8 cellular contexts compared by ENCODE assay signal in genomic region chr1:109391626-109392025, GRCh38. TPM values are rescaled to one million over a fixed set of nuclear protein-coding genes. Genes with fewer than 3 reads are reported as not detected.
DNase-seq lines count a peak whose midpoint lies in the region; ATAC-seq and TF ChIP-seq lines count a peak whose summit lies in the region.

No MANE protein-coding gene starts in this region.

- peak overlapping the region; percentile 82 to 87 for H3K27ac ChIP-seq in tibial artery
- H3K27ac ChIP-seq in CD4-positive, alpha-beta T cell (ENCODE audit: low read depth, low read length) = no peak overlapping the region

- H3K9me3 ChIP-seq in endocrine pancreas (ENCODE audit: control insufficient read depth, low read length) (no peaks in the 10 kb centered on the region), tibial artery (no peaks in the 10 kb centered on the region)
- H3K9me3 ChIP-seq in CD4-positive, alpha-beta T cell (ENCODE audit: control insufficient read depth, low read length) = no peaks in the 10 kb centered on the region

- TF ChIP-seq CTCF in tibial artery (IDR thresholded peaks at IDR 0.05) = no peak
- no peak for TF ChIP-seq CTCF in CD4-positive, alpha-beta T cell (IDR thresholded peaks at IDR 0.05)

- H3K27ac Mint-ChIP-seq in CD4-positive, alpha-beta T cell = no peak overlapping the region

- peaks cover 5% of the 10 kb centered on the region for H3K4me1 Mint-ChIP-seq in CD4-positive, alpha-beta T cell (ENCODE audit: low read depth)

- H3K36me3 ChIP-seq in endocrine pancreas (ENCODE audit: control insufficient read depth, insufficient read depth, low read length) (no peaks in the 10 kb centered on the region), tibial artery (no peaks in the 10 kb centered on the region)

- POLR2A ChIA-PET in CD4-positive, alpha-beta T cell (lab: Charles Lee) = no interaction called here

- peaks cover 71% of the 10 kb centered on the region for H3K27me3 Mint-ChIP-seq in CD4-positive, alpha-beta T cell

- H3K9ac ChIP-seq in endocrine pancreas (ENCODE audit: control insufficient read depth, insufficient read depth, low read length) = no peak overlapping the region

- peak; percentile 44 for DNase-seq in SIG-M5 treated with dmso at 0.1 percent for 504 hours (lab: John Stamatoyannopoulos, UW; ENCODE audit: unreplicated experiment)
- DNase-seq in SIG-M5 (lab: John Stamatoyannopoulos, UW) = no peak
- DNase-seq in tibial artery = no peak
- DNase-seq in CD4-positive, alpha-beta T cell = no peak
- DNase-seq in stimulated activated CD4-positive, alpha-beta T cell treated with anti-CD3 and anti-CD28 coated beads, Interleukin-1b, Interleukin-23, amount 100 ng/mL, for 48 hours = no peak
- no peak for DNase-seq in NCI-H2081 treated with DMSO at 0.1 percent for 48 hours (lab: John Stamatoyannopoulos, UW)

- intact Hi-C loops in tibial artery (cut with DNase I; ENCODE audit: low total_unique reads) = no loop called here
- intact Hi-C loops in CD4-positive, alpha-beta T cell (cut with DNase I, micrococcal nuclease) = no loop called here

- peak; percentile 70 for ATAC-seq in HG03196 (IDR thresholded peaks at IDR 0.05; ENCODE audit: unreplicated experiment)
- no peak for ATAC-seq in CD4-positive, alpha-beta T cell (ENCODE audit: poor library complexity)

- CTCF ChIA-PET in CD4-positive, alpha-beta T cell (lab: Charles Lee) = no interaction called here

- H3K9me3 Mint-ChIP-seq in CD4-positive, alpha-beta T cell = no peaks in the 10 kb centered on the region

- H3K27me3 ChIP-seq in endocrine pancreas (ENCODE audit: control insufficient read depth, insufficient read depth, low read length) (no peaks in the 10 kb centered on the region), tibial artery (no peaks in the 10 kb centered on the region)
- peaks cover 51% of the 10 kb centered on the region for H3K27me3 ChIP-seq in CD4-positive, alpha-beta T cell (ENCODE audit: control insufficient read depth, insufficient read depth, low read length)

- H3K4me1 ChIP-seq in endocrine pancreas (ENCODE audit: control insufficient read depth, insufficient read depth, low read length) (peaks cover 16% of the 10 kb centered on the region), tibial artery (peaks cover 3 to 90% (median 50%) of the 10 kb centered on the region in 4 donors)

- no peak overlapping the region for H3K4me3 Mint-ChIP-seq in CD4-positive, alpha-beta T cell

- H3K4me3 ChIP-seq in endocrine pancreas (ENCODE audit: control insufficient read depth, insufficient read depth, low read length) = peak overlapping the region; percentile 25
- peak overlapping the region; percentile 66 to 69 for H3K4me3 ChIP-seq in tibial artery

- H3K36me3 Mint-ChIP-seq in CD4-positive, alpha-beta T cell (ENCODE audit: low read depth) = no peaks in the 10 kb centered on the region

RNA-seq across cellular contexts. Expression of gene SORT1, which starts 6.1 kb away (rescaled TPM):
- under 1 TPM; 0.22 to 0.73 TPM for total RNA-seq in CD4-positive, alpha-beta T cell

RNA-seq across cellular contexts. Expression of gene PSMA5, which starts 34.6 kb away (rescaled TPM):
- total RNA-seq in CD4-positive, alpha-beta T cell = 10 to 100 TPM; 29.8 to 33.8 TPM
